ENCODE assay signal across 8 cellular contexts in the genomic region with DNA sequence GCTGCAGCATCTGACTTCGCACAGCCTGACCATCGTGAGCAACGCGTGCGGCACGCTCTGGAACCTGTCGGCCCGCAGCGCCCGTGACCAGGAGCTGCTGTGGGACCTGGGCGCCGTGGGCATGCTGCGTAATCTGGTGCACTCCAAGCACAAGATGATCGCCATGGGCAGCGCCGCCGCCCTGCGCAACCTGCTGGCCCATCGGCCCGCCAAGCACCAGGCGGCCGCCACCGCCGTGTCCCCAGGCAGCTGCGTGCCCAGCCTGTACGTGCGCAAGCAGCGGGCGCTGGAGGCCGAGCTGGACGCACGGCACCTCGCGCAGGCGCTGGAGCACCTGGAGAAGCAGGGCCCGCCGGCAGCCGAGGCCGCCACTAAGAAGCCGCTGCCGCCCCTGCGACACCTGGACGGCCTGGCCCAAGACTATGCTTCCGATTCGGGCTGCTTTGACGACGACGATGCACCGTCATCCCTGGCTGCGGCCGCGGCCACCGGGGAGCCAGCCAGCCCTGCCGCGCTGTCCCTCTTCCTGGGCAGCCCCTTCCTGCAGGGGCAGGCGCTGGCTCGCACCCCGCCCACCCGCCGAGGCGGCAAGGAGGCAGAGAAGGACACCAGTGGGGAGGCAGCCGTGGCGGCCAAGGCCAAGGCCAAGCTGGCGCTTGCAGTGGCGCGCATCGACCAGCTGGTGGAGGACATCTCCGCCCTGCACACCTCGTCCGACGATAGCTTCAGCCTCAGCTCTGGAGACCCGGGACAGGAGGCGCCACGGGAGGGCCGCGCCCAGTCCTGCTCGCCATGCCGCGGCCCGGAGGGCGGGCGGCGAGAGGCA. TPM values are rescaled to one million over a fixed set of nuclear protein-coding genes. Genes with fewer than 3 reads are reported as not detected.
DNase-seq lines count a peak whose midpoint lies in the region; ATAC-seq lines count a peak whose summit lies in the region.

No MANE protein-coding gene starts in this region.

- H3K36me3 ChIP-seq in H7 (replicated peaks; ENCODE audit: control insufficient read depth, insufficient read depth, low read length): no peaks in the 10 kb centered on the region

- H3K4me3 ChIP-seq in H7 (ENCODE audit: insufficient read depth, low read depth, low read length): no peak overlapping the region

- H3K27me3 ChIP-seq in H7 (ENCODE audit: control insufficient read depth, insufficient read depth, low read length): peaks cover 53% of the 10 kb centered on the region

- peak; percentile 76 for DNase-seq in AG20443 (ENCODE audit: low spot score)
- DNase-seq in H7: peak; percentile 93
- DNase-seq in cerebellum (ENCODE audit: low spot score): peak; percentile 77
- DNase-seq in lung microvascular endothelial cell (ENCODE audit: low read depth in 2 of 2): peak; percentile 69 to 78
- DNase-seq in NCI-H1930 (lab: John Stamatoyannopoulos, UW): no peak
- no peak for DNase-seq in DMS 273 (lab: John Stamatoyannopoulos, UW; ENCODE audit: unreplicated experiment)
- no peak for DNase-seq in NCI-H2171 treated with DMSO at 0.1 percent for 48 hours (lab: John Stamatoyannopoulos, UW)

- no peak for ATAC-seq in GM18519 (IDR thresholded peaks at IDR 0.05; ENCODE audit: low FRiP score, unreplicated experiment)

RNA-seq across cellular contexts. Expression of a gene that starts 13.6 kb away (rescaled TPM):
- 57.2 and 75.3 TPM in 2 replicates for total RNA-seq in H7 (2014; rRNA removed; shearing (Covaris generic))
- 15.3 TPM for total RNA-seq in cerebellum
- total RNA-seq in lung microvascular endothelial cell: 13.5 and 17.5 TPM in 2 replicates

RNA-seq across cellular contexts. Expression of a gene that starts 15.5 kb away (rescaled TPM):
- 0.11 and 0.31 TPM in 2 replicates for total RNA-seq in H7 (2014; rRNA removed; shearing (Covaris generic))
- total RNA-seq in cerebellum (137 TPM), lung microvascular endothelial cell (under 0.01 TPM in 2 replicates)

RNA-seq across cellular contexts. Expression of a gene that starts 24.7 kb away (rescaled TPM):
- 5.5 and 9.6 TPM in 2 replicates for total RNA-seq in H7 (2014; rRNA removed; shearing (Covaris generic))
- total RNA-seq in cerebellum (3.6 TPM), lung microvascular endothelial cell (0.44 and 0.60 TPM in 2 replicates)

RNA-seq across cellular contexts. Expression of a gene that starts 25.6 kb away (rescaled TPM):
- total RNA-seq in H7 (2014; rRNA removed; shearing (Covaris generic)): 3.1 and 4.5 TPM in 2 replicates
- total RNA-seq in cerebellum: 2.6 TPM
- total RNA-seq in lung microvascular endothelial cell: 0.20 and 0.44 TPM in 2 replicates

RNA-seq across cellular contexts. Expression of a gene that starts 27.2 kb away (rescaled TPM):
- total RNA-seq in H7 (2014; rRNA removed; shearing (Covaris generic)): 1,494 and 1,693 TPM in 2 replicates
- total RNA-seq in cerebellum (280 TPM), lung microvascular endothelial cell (338 and 383 TPM in 2 replicates)

Comparison
In these comparisons a context has a peak if more than half of its experiments do, and no peak if none do; other contexts are left out.
1. DNase-seq: peak in AG20443 (single experiment), H7 (single experiment), cerebellum (single experiment) and lung microvascular endothelial cell (2 of 2); none in NCI-H1930 (0 of 2), DMS 273 (single experiment) and NCI-H2171 treated with DMSO at 0.1 percent for 48 hours (single experiment).
2. RNA of a gene that starts 15.5 kb away (total RNA-seq): 137 TPM in cerebellum (single experiment); 0.11 to 0.31 TPM in H7 and under 0.01 TPM in lung microvascular endothelial cell; every median in the first group is over 100 times any median in the second.